ENCODE assay signal across 9 cellular contexts in the genomic region with DNA sequence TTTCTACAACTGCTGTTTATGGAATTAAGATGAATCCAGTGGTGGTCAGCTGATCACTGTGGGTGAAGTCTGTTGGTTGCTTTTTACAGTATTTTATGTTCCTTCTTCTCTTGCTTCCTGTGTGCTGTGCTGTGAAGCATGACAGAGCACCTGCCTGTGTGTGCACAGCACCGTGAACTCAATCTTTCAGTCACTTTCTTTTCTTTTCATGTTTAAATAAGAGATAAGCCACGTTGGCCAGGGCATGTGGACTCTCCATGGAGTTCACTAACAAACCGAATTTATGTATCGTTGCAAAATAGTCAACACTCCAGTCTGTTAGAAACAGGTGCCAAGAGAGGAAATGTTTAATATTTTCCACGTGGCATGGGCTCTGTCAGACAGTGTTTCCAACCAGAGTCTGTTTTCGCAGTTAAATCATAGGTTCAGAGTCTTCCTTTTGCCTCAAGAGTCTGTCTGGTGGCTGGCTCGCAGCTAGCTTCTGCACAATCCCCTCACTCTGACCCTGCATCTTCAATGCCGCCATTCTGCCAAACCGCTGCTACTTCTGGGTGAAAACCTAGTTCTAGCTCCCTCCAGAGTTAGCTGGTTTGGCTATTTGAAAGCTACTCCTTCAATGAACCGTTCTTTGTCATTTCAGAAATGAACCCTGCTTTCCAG.
A peak's percentile ranks its signal among the peaks of the same experiment; 100 is the strongest.
DNase-seq lines count a peak whose midpoint lies in the region; ATAC-seq, FAIRE-seq and TF ChIP-seq lines count a peak whose summit lies in the region.
"Had no signal": no experiment of that assay in that cellular context is flagged by ENCODE, and none has a peak within 500 bp of the region (broad histone marks: within the 10 kb centered on the region; RNA-seq: fewer than 3 reads in every experiment).

No MANE protein-coding gene starts in this region.

- H3K27me3 ChIP-seq in lung (ENCODE audit: control insufficient read depth, insufficient read depth) (no peaks in the 10 kb centered on the region), ascending aorta (no peaks in the 10 kb centered on the region)

- H3K27ac ChIP-seq in lung (ENCODE audit: low read depth in 1 of 2, low read length in 1 of 2) (peak overlapping the region in 1 of 2 donors; percentile 17), ascending aorta (no peak overlapping the region)

- H3K4me1 ChIP-seq in lung (ENCODE audit: control insufficient read depth in 2 of 2, insufficient read depth in 2 of 2, low read length in 2 of 2) (no peaks in the 10 kb centered on the region), ascending aorta (no peaks in the 10 kb centered on the region)

- no peaks in the 10 kb centered on the region for H3K36me3 ChIP-seq in lung (ENCODE audit: control insufficient read depth in 2 of 2, insufficient read depth in 2 of 2, low read length in 2 of 2)
- H3K36me3 ChIP-seq in ascending aorta = no peaks in the 10 kb centered on the region

- no peak overlapping the region for H3K4me3 ChIP-seq in lung
- H3K4me3 ChIP-seq in ascending aorta = no peak overlapping the region

- FAIRE-seq in frontal cortex (lab: Jason Lieb, UNC) = no peak
- FAIRE-seq: endothelial cell of umbilical vein had no signal

- TF ChIP-seq CTCF in lung (IDR thresholded peaks at IDR 0.05; ENCODE audit: control extremely low read depth, extremely low read depth) (no peak), ascending aorta (IDR thresholded peaks at IDR 0.05) (no peak)

- 49 to 56% methylated on average over 10 of the region's 10 CpGs for WGBS in lung, 2 donors

- ATAC-seq in GM18907 (IDR thresholded peaks at IDR 0.05; ENCODE audit: unreplicated experiment) = peak; percentile 95
- peak; percentile 90 for ATAC-seq in HG02943 (IDR thresholded peaks at IDR 0.05; ENCODE audit: low read depth, unreplicated experiment)
- ATAC-seq in lung (ENCODE audit: insufficient read depth, low FRiP score) = peak; percentile 48

- intact Hi-C loops in ascending aorta (cut with DNase I) = no loop called here

- H3K9me3 ChIP-seq in lung (ENCODE audit: control insufficient read depth in 2 of 2, insufficient read depth in 1 of 2, low read length in 1 of 2) (peaks cover 0 to 3% of the 10 kb centered on the region in 2 donors), ascending aorta (no peaks in the 10 kb centered on the region)

- DNase-seq in NCI-H2107 (lab: John Stamatoyannopoulos, UW) (peak; percentile 60), lung (ENCODE audit: low spot score) (no peak), NCI-H524 treated with DMSO at 0.1 percent for 48 hours (lab: John Stamatoyannopoulos, UW) (no peak), SKM-1 treated with dmso at 0.1 percent for 144 hours (lab: John Stamatoyannopoulos, UW; ENCODE audit: unreplicated experiment) (no peak), ascending aorta (ENCODE audit: low spot score in 2 of 2) (no peak), frontal cortex (ENCODE audit: low spot score in 2 of 2) (no peak)
